Comparison of ENCODE assay signal across 9 cellular contexts in the genomic region with DNA sequence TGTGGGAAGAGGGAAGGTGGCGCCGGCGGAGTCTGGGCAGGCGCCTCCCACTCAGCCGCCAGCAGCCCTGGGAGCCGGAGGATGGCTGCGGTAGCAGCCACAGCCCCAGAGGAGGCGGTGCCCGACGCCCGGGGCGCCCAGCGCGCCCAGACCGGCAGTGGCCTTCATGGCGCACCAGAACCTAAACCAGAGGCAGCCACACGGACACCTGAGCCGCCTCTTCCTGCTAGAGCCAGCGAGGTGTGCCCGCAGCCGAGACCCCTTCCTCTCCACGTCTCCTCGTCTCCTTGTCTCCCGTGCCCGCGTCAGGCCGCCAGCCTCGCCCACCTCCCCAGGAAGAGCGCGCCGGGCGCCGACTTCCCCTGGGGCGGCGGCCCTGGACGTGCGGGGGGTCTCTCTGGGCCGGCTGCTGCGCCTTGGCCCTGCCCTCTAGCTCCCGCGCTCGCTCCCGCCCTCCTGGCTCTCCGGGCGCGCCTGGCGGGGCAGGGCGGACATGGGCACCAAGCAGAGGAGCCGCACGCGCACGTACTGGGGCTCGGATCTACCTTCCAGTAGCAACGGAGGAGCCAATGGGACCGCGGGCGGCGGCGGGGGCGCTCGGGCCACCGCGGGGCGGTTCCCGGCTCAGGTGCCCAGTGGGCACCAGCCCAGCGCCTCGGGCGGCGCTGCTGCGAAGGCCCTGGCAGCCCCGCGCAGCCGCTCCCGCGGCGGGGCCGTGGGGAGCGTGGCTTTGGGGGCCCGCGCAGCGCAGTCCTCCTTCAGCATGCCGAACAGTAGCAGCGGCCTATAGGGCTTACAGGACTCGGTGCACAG. TPM values are rescaled to one million over a fixed set of nuclear protein-coding genes. Genes with fewer than 3 reads are reported as not detected.
DNase-seq lines count a peak whose midpoint lies in the region; ATAC-seq and TF ChIP-seq lines count a peak whose summit lies in the region.
"Had no signal": no experiment of that assay in that cellular context is flagged by ENCODE, and none has a peak within 500 bp of the region (broad histone marks: within the 10 kb centered on the region; RNA-seq: fewer than 3 reads in every experiment).

No MANE protein-coding gene starts in this region.

- peaks cover 12% of the 10 kb centered on the region for H3K4me1 Mint-ChIP-seq in nephron

- H3K36me3 Mint-ChIP-seq in nephron (ENCODE audit: low read depth), result no peaks in the 10 kb centered on the region
- H3K36me3 Mint-ChIP-seq: CD4-positive, CD25-positive, alpha-beta regulatory T cell had no signal

- DNase-seq in NCI-H524 (lab: John Stamatoyannopoulos, UW), result peak; percentile 19 to 48
- no peak for DNase-seq in NCI-H524 treated with DMSO at 0.1 percent for 48 hours (lab: John Stamatoyannopoulos, UW)
- DNase-seq in NCI-H1092 (lab: John Stamatoyannopoulos, UW), result peak; percentile 63
- DNase-seq in activated CD4-positive, alpha-beta T cell treated with anti-CD3 and anti-CD28 coated beads, Interleukin-2, amount 50 U/mL, for 48 hours, result peak; percentile 31 to 46
- peak in 1 of 2 donors; percentile 29 for DNase-seq in foreskin keratinocyte
- DNase-seq in activated gamma-delta T cell (lab: John Stamatoyannopoulos, UW), result no peak

- peaks cover 4% of the 10 kb centered on the region for H3K9me3 Mint-ChIP-seq in nephron

- H3K27ac Mint-ChIP-seq in nephron, result peak overlapping the region in 1 of 3 experiments; percentile 19
- H3K27ac Mint-ChIP-seq: CD4-positive, CD25-positive, alpha-beta regulatory T cell had no signal

- no peak overlapping the region for H3K27ac ChIP-seq in foreskin keratinocyte

- TF ChIP-seq CTCF in foreskin keratinocyte (conservative IDR thresholded peaks at IDR 0.05) (peak; percentile 26), nephron (IDR thresholded peaks at IDR 0.05; ENCODE audit: unreplicated experiment in 3 of 3) (peak in 1 of 3 experiments; percentile 10)

- ATAC-seq in foreskin keratinocyte (peak; percentile 71), HG03159 (IDR thresholded peaks at IDR 0.05; ENCODE audit: unreplicated experiment) (no peak)

- H3K4me1 ChIP-seq in foreskin keratinocyte, result peaks cover 16% of the 10 kb centered on the region

- peak overlapping the region; percentile 76 to 85 (median 85) for H3K4me3 Mint-ChIP-seq in nephron

- H3K27me3 Mint-ChIP-seq in nephron (ENCODE audit: low read depth), result peaks cover 47% of the 10 kb centered on the region

- H3K27me3 ChIP-seq in foreskin keratinocyte, result peaks cover 67% of the 10 kb centered on the region

RNA-seq across cellular contexts. Expression of a gene that starts 33.0 kb away (rescaled TPM):
- 0.07 TPM in 1 of 2 replicates, not detected in the other for total RNA-seq in foreskin keratinocyte
- 0.06 TPM in 2 replicates for polyA plus RNA-seq in foreskin keratinocyte
- total RNA-seq: CD4-positive, CD25-positive, alpha-beta regulatory T cell had no signal
- polyA plus RNA-seq: CD4-positive, CD25-positive, alpha-beta regulatory T cell had no signal

Comparison
In these comparisons a context has a peak if more than half of its experiments do, and no peak if none do; other contexts are left out.
1. DNase-seq: peak in NCI-H524 (2 of 2), NCI-H1092 (single experiment) and activated CD4-positive, alpha-beta T cell treated with anti-CD3 and anti-CD28 coated beads, Interleukin-2, amount 50 U/mL, for 48 hours (2 of 2); none in NCI-H524 treated with DMSO at 0.1 percent for 48 hours (single experiment) and activated gamma-delta T cell (single experiment).